1 cellular context compared by ENCODE assay signal in genomic region chr12:12167847-12168246, GRCh38.
TF ChIP-seq lines count a peak whose summit lies in the region.

No MANE protein-coding gene starts in this region.

TF ChIP-seq in WTC11, 78 proteins besides CTCF, POLR2A, EP300 and RAD21 (continued from another document):
- TF ChIP-seq STAT6 (CRISPR knock-in tag; conservative IDR thresholded peaks at IDR 0.05; ENCODE audit: low read depth), result no peak
- TF ChIP-seq NFE2L1 (CRISPR knock-in tag; IDR thresholded peaks at IDR 0.05), result no peak
